In the genomic region with DNA sequence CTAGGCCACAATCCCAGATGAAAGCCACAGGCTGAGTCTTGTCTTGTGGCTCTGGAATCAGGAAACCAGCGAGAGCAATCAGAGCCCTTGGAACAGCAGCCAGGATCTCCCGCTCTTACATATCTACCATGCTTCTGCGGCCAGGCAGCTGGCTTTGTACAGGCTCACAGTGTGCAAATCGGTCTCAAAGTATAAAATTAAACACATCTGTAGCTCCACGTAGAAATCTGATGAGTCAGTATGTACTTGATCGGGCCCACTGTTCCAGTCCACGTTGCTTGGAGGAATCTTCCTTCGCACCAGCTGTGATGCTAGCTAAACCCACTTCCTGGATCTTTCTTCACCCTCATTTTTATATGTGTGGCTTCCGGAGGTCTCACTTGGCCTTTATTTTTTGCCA, we compare ENCODE assay signal across 17 cellular contexts.
DNase-seq lines count a peak whose midpoint lies in the region; ATAC-seq and TF ChIP-seq lines count a peak whose summit lies in the region.
"Had no signal": no experiment of that assay in that cellular context is flagged by ENCODE, and none has a peak within 500 bp of the region (broad histone marks: within the 10 kb centered on the region; RNA-seq: fewer than 3 reads in every experiment).

No MANE protein-coding gene starts in this region.

- peaks cover 2% of the 10 kb centered on the region for H3K4me1 ChIP-seq in left ventricle myocardium inferior
- H3K4me1 ChIP-seq in prostate gland (replicated peaks) = no peaks in the 10 kb centered on the region

- H3K27me3 Mint-ChIP-seq in CD4-positive, alpha-beta T cell = no peaks in the 10 kb centered on the region
- H3K27me3 Mint-ChIP-seq in activated CD4-positive, alpha-beta T cell treated with anti-CD3 and anti-CD28 coated beads, Interleukin-2, amount 10 ng/mL, durations not matched to agents 24 days and 14 days = peaks cover 11% of the 10 kb centered on the region
- H3K27me3 Mint-ChIP-seq: dendritic cell treated with granulocyte-macrophage colony-stimulating factor and Interleukin-4, amounts not matched to agents 40 ng/mL and 50 ng/mL, for 4 days; type B pancreatic cell had no signal

- intact Hi-C loops in CD4-positive, alpha-beta T cell (cut with DNase I, micrococcal nuclease) = no loop called here
- intact Hi-C loops in left ventricle myocardium inferior (cut with micrococcal nuclease) (no loop called here), prostate gland (cut with DNase I) (no loop called here)
- intact Hi-C loops in activated CD4-positive, alpha-beta T cell treated with anti-CD3 and anti-CD28 coated beads, Interleukin-2, amount 10 ng/mL, durations not matched to agents 24 days and 14 days (cut with micrococcal nuclease) = no loop called here

- peak overlapping the region; percentile 68 for H3K4me3 ChIP-seq in SK-N-MC
- no peak overlapping the region for H3K4me3 ChIP-seq in left ventricle myocardium inferior
- H3K4me3 ChIP-seq in prostate gland = no peak overlapping the region
- H3K4me3 ChIP-seq in MG63 = no peak overlapping the region

- CTCF ChIA-PET in CD4-positive, alpha-beta T cell (lab: Charles Lee) = no interaction called here

- H3K36me3 ChIP-seq in SK-N-MC (ENCODE audit: insufficient read depth, low read length) = no peaks in the 10 kb centered on the region
- H3K36me3 ChIP-seq in left ventricle myocardium inferior = no peaks in the 10 kb centered on the region
- H3K36me3 ChIP-seq in prostate gland = no peaks in the 10 kb centered on the region
- no peaks in the 10 kb centered on the region for H3K36me3 ChIP-seq in MG63

- H3K9me3 ChIP-seq in CD4-positive, alpha-beta T cell (ENCODE audit: control insufficient read depth, low read length) = no peaks in the 10 kb centered on the region
- H3K9me3 ChIP-seq in SK-N-MC (ENCODE audit: low read depth, low read length) (no peaks in the 10 kb centered on the region), left ventricle myocardium inferior (replicated peaks) (no peaks in the 10 kb centered on the region), prostate gland (no peaks in the 10 kb centered on the region), MG63 (no peaks in the 10 kb centered on the region)

- H3K4me1 Mint-ChIP-seq in CD4-positive, alpha-beta T cell (ENCODE audit: low read depth) = peaks cover 31% of the 10 kb centered on the region
- peaks cover 6% of the 10 kb centered on the region for H3K4me1 Mint-ChIP-seq in activated CD4-positive, alpha-beta T cell treated with anti-CD3 and anti-CD28 coated beads, Interleukin-2, amount 10 ng/mL, durations not matched to agents 24 days and 14 days
- H3K4me1 Mint-ChIP-seq: CD14-positive monocyte had no signal

- ATAC-seq in CD4-positive, alpha-beta T cell (ENCODE audit: poor library complexity) = peak; percentile 32
- no peak for ATAC-seq in GM21737 (IDR thresholded peaks at IDR 0.05; ENCODE audit: unreplicated experiment)
- no peak for ATAC-seq in GM21515 (IDR thresholded peaks at IDR 0.05; ENCODE audit: unreplicated experiment)
- ATAC-seq: activated T-cell treated with anti-CD3 and anti-CD28 coated beads, Interleukin-2, amount 50 U/mL, for 4 hours had no signal

- H3K9ac ChIP-seq in SK-N-MC (ENCODE audit: insufficient read length) = peak overlapping the region; percentile 14

- POLR2A ChIA-PET in CD4-positive, alpha-beta T cell (lab: Charles Lee) = interaction anchor here (1.0 to 1.2 kb wide), 2 partner anchors 11 to 21 kb away, joined by 3 read pairs; no protein-coding TSS in a partner anchor

- H3K4me3 Mint-ChIP-seq in CD4-positive, alpha-beta T cell = no peak overlapping the region
- no peak overlapping the region for H3K4me3 Mint-ChIP-seq in activated CD4-positive, alpha-beta T cell treated with anti-CD3 and anti-CD28 coated beads, Interleukin-2, amount 10 ng/mL, durations not matched to agents 24 days and 14 days
- H3K4me3 Mint-ChIP-seq: activated T-cell treated with anti-CD3 and anti-CD28 coated beads, Interleukin-2, amount 50 U/mL, for 4 hours; CD14-positive monocyte; dendritic cell treated with granulocyte-macrophage colony-stimulating factor and Interleukin-4, amounts not matched to agents 40 ng/mL and 50 ng/mL, for 4 days; type B pancreatic cell had no signal

- 50% methylated on average over 9 of the region's 9 CpGs for WGBS in prostate gland

- no peak for TF ChIP-seq POLR2A in prostate gland (IDR thresholded peaks at IDR 0.05)

- H3K27ac ChIP-seq in CD4-positive, alpha-beta T cell (ENCODE audit: low read depth, low read length) = no peak overlapping the region
- peak overlapping the region; percentile 91 for H3K27ac ChIP-seq in SK-N-MC
- peak overlapping the region; percentile 34 for H3K27ac ChIP-seq in left ventricle myocardium inferior (replicated peaks)
- no peak overlapping the region for H3K27ac ChIP-seq in prostate gland

- no peak overlapping the region for H3K27ac Mint-ChIP-seq in CD4-positive, alpha-beta T cell
- H3K27ac Mint-ChIP-seq in activated CD4-positive, alpha-beta T cell treated with anti-CD3 and anti-CD28 coated beads, Interleukin-2, amount 10 ng/mL, durations not matched to agents 24 days and 14 days = no peak overlapping the region
- H3K27ac Mint-ChIP-seq: CD14-positive monocyte; dendritic cell treated with granulocyte-macrophage colony-stimulating factor and Interleukin-4, amounts not matched to agents 40 ng/mL and 50 ng/mL, for 4 days; type B pancreatic cell had no signal

- no peak for TF ChIP-seq CTCF in CD4-positive, alpha-beta T cell (IDR thresholded peaks at IDR 0.05)
- TF ChIP-seq CTCF in left ventricle myocardium inferior (IDR thresholded peaks at IDR 0.05; ENCODE audit: borderline replicate concordance) = no peak
- no peak for TF ChIP-seq CTCF in prostate gland (IDR thresholded peaks at IDR 0.05)

- DNase-seq in CD4-positive, alpha-beta T cell = no peak
- peak; percentile 37 for DNase-seq in SK-N-MC (ENCODE audit: low read depth, low spot score)
- DNase-seq in left ventricle myocardium inferior = peak; percentile 34
- peak; percentile 30 for DNase-seq in prostate gland (ENCODE audit: low spot score)
- DNase-seq in activated CD4-positive, alpha-beta T cell treated with anti-CD3 and anti-CD28 coated beads, Interleukin-2, amount 10 ng/mL, durations not matched to agents 24 days and 14 days = no peak
- DNase-seq in MG63 = no peak
- DNase-seq: activated CD4-positive, alpha-beta T cell treated with anti-CD3 and anti-CD28 coated beads for 1 hour; activated T-cell treated with anti-CD3 and anti-CD28 coated beads, Interleukin-2, amount 50 U/mL, for 4 hours; NCI-H1436 treated with DMSO at 0.1 percent for 48 hours; NCI-H446; OCI-M1; stimulated activated CD4-positive, alpha-beta T cell treated with anti-CD3 and anti-CD28 coated beads, Interleukin-4, amount 100 ng/mL, for 1 hour had no signal

- no peaks in the 10 kb centered on the region for H3K27me3 ChIP-seq in CD4-positive, alpha-beta T cell (ENCODE audit: control insufficient read depth, insufficient read depth, low read length)
- peaks cover 39% of the 10 kb centered on the region for H3K27me3 ChIP-seq in left ventricle myocardium inferior (ENCODE audit: low read depth)
- no peaks in the 10 kb centered on the region for H3K27me3 ChIP-seq in prostate gland (replicated peaks; ENCODE audit: insufficient read depth)
- H3K27me3 ChIP-seq in MG63 = no peaks in the 10 kb centered on the region

- no peaks in the 10 kb centered on the region for H3K36me3 Mint-ChIP-seq in CD4-positive, alpha-beta T cell (ENCODE audit: low read depth)
- no peaks in the 10 kb centered on the region for H3K36me3 Mint-ChIP-seq in activated CD4-positive, alpha-beta T cell treated with anti-CD3 and anti-CD28 coated beads, Interleukin-2, amount 10 ng/mL, durations not matched to agents 24 days and 14 days (ENCODE audit: low read depth)
- H3K36me3 Mint-ChIP-seq: CD14-positive monocyte, type B pancreatic cell had no signal

- H3K9me3 Mint-ChIP-seq in CD4-positive, alpha-beta T cell = no peaks in the 10 kb centered on the region
- peaks cover 6% of the 10 kb centered on the region for H3K9me3 Mint-ChIP-seq in activated CD4-positive, alpha-beta T cell treated with anti-CD3 and anti-CD28 coated beads, Interleukin-2, amount 10 ng/mL, durations not matched to agents 24 days and 14 days
- H3K9me3 Mint-ChIP-seq: activated T-cell treated with anti-CD3 and anti-CD28 coated beads, Interleukin-2, amount 50 U/mL, for 4 hours; dendritic cell treated with granulocyte-macrophage colony-stimulating factor and Interleukin-4, amounts not matched to agents 40 ng/mL and 50 ng/mL, for 4 days; type B pancreatic cell had no signal

Comparison
In these comparisons a context has a peak if more than half of its experiments do, and no peak if none do; other contexts are left out.
1. DNase-seq: peak in SK-N-MC (single experiment), left ventricle myocardium inferior (single experiment) and prostate gland (single experiment); none in CD4-positive, alpha-beta T cell (0 of 10), activated CD4-positive, alpha-beta T cell treated with anti-CD3 and anti-CD28 coated beads, Interleukin-2, amount 10 ng/mL, durations not matched to agents 24 days and 14 days (single experiment) and MG63 (single experiment).
2. H3K27ac ChIP-seq: peak in SK-N-MC (single experiment) and left ventricle myocardium inferior (single experiment); none in CD4-positive, alpha-beta T cell (single experiment) and prostate gland (0 of 2).